Comparison of ENCODE assay signal across 8 cellular contexts in the genomic region with DNA sequence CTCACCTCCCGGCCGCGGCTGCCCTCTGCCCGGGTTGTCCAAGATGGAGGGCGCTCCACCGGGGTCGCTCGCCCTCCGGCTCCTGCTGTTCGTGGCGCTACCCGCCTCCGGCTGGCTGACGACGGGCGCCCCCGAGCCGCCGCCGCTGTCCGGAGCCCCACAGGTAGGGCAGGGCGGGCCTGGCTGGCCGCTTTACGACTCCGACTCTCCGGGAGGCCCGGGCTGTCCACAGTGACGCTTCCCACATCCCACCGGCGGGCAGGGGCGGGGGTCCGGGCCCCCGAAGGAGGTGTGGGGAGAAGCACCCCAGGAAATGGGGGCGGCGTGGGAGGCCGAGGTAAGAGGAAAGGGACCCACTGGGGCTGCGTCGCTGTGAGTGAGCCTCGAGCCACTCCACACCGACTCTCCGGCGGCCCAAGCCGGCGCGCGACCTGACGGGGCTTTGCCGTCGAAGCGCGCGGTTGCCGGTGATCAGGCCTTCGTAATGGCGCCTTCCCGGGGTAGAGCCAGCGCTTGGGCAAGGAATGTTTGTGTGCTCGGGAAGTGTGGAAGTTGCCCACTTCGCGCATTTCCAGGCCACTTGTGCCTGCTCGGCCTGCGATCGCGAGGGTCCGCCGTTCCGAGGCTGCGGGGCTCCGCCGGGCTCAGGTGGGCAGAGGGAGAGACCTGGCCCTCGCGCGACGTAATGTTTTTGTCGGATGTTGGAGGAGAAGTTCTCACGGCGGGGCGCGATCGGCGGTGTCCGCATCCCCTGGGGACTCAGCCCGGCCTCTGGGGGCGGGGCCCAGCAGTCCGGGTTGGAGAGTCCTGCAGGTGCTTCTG. TPM values are rescaled to one million over a fixed set of nuclear protein-coding genes. Genes with fewer than 3 reads are reported as not detected.
A peak's percentile ranks its signal among the peaks of the same experiment; 100 is the strongest.
DNase-seq lines count a peak whose midpoint lies in the region; ATAC-seq and TF ChIP-seq lines count a peak whose summit lies in the region.

A gene with protein sequence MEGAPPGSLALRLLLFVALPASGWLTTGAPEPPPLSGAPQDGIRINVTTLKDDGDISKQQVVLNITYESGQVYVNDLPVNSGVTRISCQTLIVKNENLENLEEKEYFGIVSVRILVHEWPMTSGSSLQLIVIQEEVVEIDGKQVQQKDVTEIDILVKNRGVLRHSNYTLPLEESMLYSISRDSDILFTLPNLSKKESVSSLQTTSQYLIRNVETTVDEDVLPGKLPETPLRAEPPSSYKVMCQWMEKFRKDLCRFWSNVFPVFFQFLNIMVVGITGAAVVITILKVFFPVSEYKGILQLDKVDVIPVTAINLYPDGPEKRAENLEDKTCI (plus strand): TSS at position 4 of the 822 bp plus-strand sequence. CDS start 40 bp downstream, at position 44.

- H3F3A ChIP-seq in PC-9 (ENCODE audit: insufficient read depth, low read depth), result peaks cover 40% of the 10 kb centered on the region
- no peaks in the 10 kb centered on the region for H3F3A ChIP-seq in neural progenitor cell (ENCODE audit: low read depth)

- DNase-seq in BJ (ENCODE audit: low read depth) (no peak), PC-9 (peak; percentile 31 to 52), foreskin fibroblast (peak; percentile 34 to 68), neural progenitor cell (ENCODE audit: low spot score) (peak; percentile 75), thoracic aorta (ENCODE audit: low spot score) (no peak)
- peak; percentile 85 for DNase-seq in activated effector memory CD4-positive, alpha-beta T cell treated with anti-CD3 and anti-CD28 coated beads, Interleukin-2, amount 50 U/mL, for 16 hours

- peaks cover 6% of the 10 kb centered on the region for H3K4me1 Mint-ChIP-seq in neural progenitor cell

- H3K4me1 ChIP-seq in PC-9 (replicated peaks; ENCODE audit: insufficient read depth), result peaks cover 30% of the 10 kb centered on the region
- peaks cover 11% of the 10 kb centered on the region for H3K4me1 ChIP-seq in neural progenitor cell
- H3K4me1 ChIP-seq in thoracic aorta (ENCODE audit: control insufficient read depth in 1 of 2, low read depth in 2 of 2), result peaks cover 11 to 24% of the 10 kb centered on the region in 2 donors

- H2AFZ ChIP-seq in PC-9, result peak within 1 kb of the TSS; percentile 98
- peak within 1 kb of the TSS; percentile 83 for H2AFZ ChIP-seq in neural progenitor cell (replicated peaks)

- intact Hi-C loops in PC-9 (cut with micrococcal nuclease; ENCODE audit: unreplicated experiment), result loop anchor here (5.0 to 10.0 kb wide), 3 partner anchors 81 to 356 kb away; partner anchors contain the start of genes KATNA1, LRP11 and RAET1G

- no peaks in the 10 kb centered on the region; the same call in 1 of the 2 replicates for H4K20me1 ChIP-seq in PC-9 (ENCODE audit: insufficient read depth)
- peaks cover 46% of the 10 kb centered on the region for H4K20me1 ChIP-seq in neural progenitor cell (ENCODE audit: low read depth)

- H3K4me3 ChIP-seq in BJ (ENCODE audit: low read depth, low read length) (peak within 1 kb of the TSS; percentile 95), PC-9 (peak within 1 kb of the TSS; percentile 89), foreskin fibroblast (ENCODE audit: low read depth in 1 of 2, low read length in 2 of 2) (peak within 1 kb of the TSS; percentile 86 to 92), neural progenitor cell (peak within 1 kb of the TSS; percentile 95), thoracic aorta (peak within 1 kb of the TSS; percentile 93)

- H3K27ac ChIP-seq in PC-9, result peak within 1 kb of the TSS; percentile 72
- H3K27ac ChIP-seq in neural progenitor cell, result peak within 1 kb of the TSS; percentile 66
- H3K27ac ChIP-seq in thoracic aorta, result peak within 1 kb of the TSS; percentile 95 to 96

- H3K9me3 ChIP-seq in PC-9 (ENCODE audit: insufficient read depth, low read depth), result no peaks in the 10 kb centered on the region
- no peaks in the 10 kb centered on the region for H3K9me3 ChIP-seq in neural progenitor cell (ENCODE audit: low read depth)
- H3K9me3 ChIP-seq in thoracic aorta, result no peaks in the 10 kb centered on the region

- peaks cover 39% of the 10 kb centered on the region for H3K79me2 ChIP-seq in PC-9 (ENCODE audit: low read depth)
- peaks cover 53% of the 10 kb centered on the region for H3K79me2 ChIP-seq in neural progenitor cell (ENCODE audit: low read depth)

- H3K27me3 ChIP-seq in BJ (ENCODE audit: control insufficient read depth, insufficient read depth, low read length) (no peaks in the 10 kb centered on the region), PC-9 (ENCODE audit: insufficient read depth, low read depth) (no peaks in the 10 kb centered on the region), neural progenitor cell (peaks cover 23% of the 10 kb centered on the region), thoracic aorta (replicated peaks; ENCODE audit: insufficient read depth) (no peaks in the 10 kb centered on the region)

- peak within 1 kb of the TSS; percentile 82 for H3K9ac ChIP-seq in neural progenitor cell

- H3K36me3 ChIP-seq in BJ (ENCODE audit: control insufficient read depth, insufficient read depth, low read length) (no peaks in the 10 kb centered on the region), PC-9 (ENCODE audit: low read depth) (no peaks in the 10 kb centered on the region), neural progenitor cell (no peaks in the 10 kb centered on the region), thoracic aorta (no peaks in the 10 kb centered on the region)

- ATAC-seq in GM19025 (IDR thresholded peaks at IDR 0.05; ENCODE audit: low read depth, unreplicated experiment), result peak; percentile 7
- ATAC-seq in HG03354 (IDR thresholded peaks at IDR 0.05; ENCODE audit: poor library complexity, severe bottlenecking, unreplicated experiment), result peak; percentile 32
- peak; percentile 48 for ATAC-seq in thoracic aorta (ENCODE audit: insufficient number of reproducible peaks, low FRiP score, low read depth)

- peaks cover 4% of the 10 kb centered on the region for H3K36me3 Mint-ChIP-seq in neural progenitor cell

- peak within 1 kb of the TSS; percentile 91 for H3K4me3 Mint-ChIP-seq in neural progenitor cell

- H3K9me2 ChIP-seq in PC-9 (ENCODE audit: insufficient read depth), result no peaks in the 10 kb centered on the region

- POLR2A ChIA-PET in BJ (lab: Charles Lee) (interaction anchor here (0.6 kb wide), 1 partner anchor 1236 kb away, joined by 3 read pairs; no protein-coding TSS in a partner anchor), PC-9 (lab: Charles Lee; ENCODE audit: unreplicated experiment) (interaction anchor here (0.6 to 0.7 kb wide), 2 partner anchors 94 to 279 kb away, joined by 4 to 8 read pairs; no protein-coding TSS in a partner anchor)

- no peak within 1 kb of the TSS for H3K27ac Mint-ChIP-seq in neural progenitor cell

- CTCF ChIA-PET in BJ (lab: Yijun Ruan, JAX) (interaction anchor here (0.8 to 1.1 kb wide), 2 partner anchors 10 to 20 kb away, joined by 3 to 5 read pairs; no protein-coding TSS in a partner anchor), PC-9 (lab: Charles Lee) (no interaction called here)

- TSS peak; percentile 14 for BruUV-seq in PC-9 (replicated peaks; lab: Mats Ljungman, UMichigan)

- peaks cover 7% of the 10 kb centered on the region for H3K27me3 Mint-ChIP-seq in neural progenitor cell (ENCODE audit: insufficient read depth, low read depth)

- H3K4me2 ChIP-seq in PC-9 (peak within 1 kb of the TSS; percentile 92), neural progenitor cell (peak within 1 kb of the TSS; percentile 86)

- no peaks in the 10 kb centered on the region for H3K9me3 Mint-ChIP-seq in neural progenitor cell

- TF ChIP-seq CTCF in BJ (IDR thresholded peaks at IDR 0.05; ENCODE audit: insufficient read depth, low read depth, low read length) (no peak), PC-9 (conservative IDR thresholded peaks at IDR 0.05) (no peak), foreskin fibroblast (IDR thresholded peaks at IDR 0.05; ENCODE audit: low read depth, low read length) (no peak), neural progenitor cell (IDR thresholded peaks at IDR 0.05) (peak; percentile 9), thoracic aorta (IDR thresholded peaks at IDR 0.05) (no peak)

RNA-seq across cellular contexts. Expression of the gene that starts here (rescaled TPM):
- polyA plus RNA-seq in BJ (2011; rRNA removed), result 38.0 and 52.7 TPM in 2 replicates
- 7.7 TPM in 2 replicates for polyA minus RNA-seq in BJ (2011; rRNA and poly(A)+ RNA removed)
- 14.5 and 14.7 TPM in 2 replicates for total RNA-seq in PC-9 (2021)
- 26.9 and 35.7 TPM in 2 replicates for total RNA-seq in neural progenitor cell (ENCODE audit: low replicate concordance)
- 10 to 100 TPM; 52.5 to 81.6 TPM for total RNA-seq in thoracic aorta

Comparison
In these comparisons a context has a peak if more than half of its experiments do, and no peak if none do; other contexts are left out.
1. DNase-seq: peak in PC-9 (2 of 2), activated effector memory CD4-positive, alpha-beta T cell treated with anti-CD3 and anti-CD28 coated beads, Interleukin-2, amount 50 U/mL, for 16 hours (single experiment), foreskin fibroblast (2 of 2) and neural progenitor cell (single experiment); none in BJ (single experiment) and thoracic aorta (single experiment).
2. Peak in every context shown above with its lines, with median percentiles within 50 percentile points of each other: H3K4me3 ChIP-seq, ATAC-seq and H3K27ac ChIP-seq.